14 cellular contexts compared by ENCODE assay signal in genomic region chr2:133841905-133842304, GRCh38.
DNase-seq lines count a peak whose midpoint lies in the region; ATAC-seq, FAIRE-seq and TF ChIP-seq lines count a peak whose summit lies in the region.
"Had no signal": no experiment of that assay in that cellular context is flagged by ENCODE, and none has a peak within 500 bp of the region (broad histone marks: within the 10 kb centered on the region; RNA-seq: fewer than 3 reads in every experiment).

No MANE protein-coding gene starts in this region.

- peaks cover 20% of the 10 kb centered on the region for H3K4me1 ChIP-seq in astrocyte (ENCODE audit: insufficient read depth, low read length)
- H3K4me1 ChIP-seq in heart left ventricle, result peaks cover 0 to 22% (median 4%) of the 10 kb centered on the region in 12 donors
- H3K4me1 ChIP-seq: Peyer's patch had no signal

- H3K4me3 ChIP-seq in astrocyte (ENCODE audit: insufficient read depth, low read depth, low read length) (no peak overlapping the region), heart left ventricle (no peak overlapping the region)
- H3K4me3 ChIP-seq: Peyer's patch had no signal

- no peaks in the 10 kb centered on the region for H3K79me2 ChIP-seq in astrocyte (ENCODE audit: insufficient read depth, low read length)

- no peaks in the 10 kb centered on the region for H4K20me1 ChIP-seq in astrocyte (ENCODE audit: insufficient read depth, low read length)

- peak overlapping the region; percentile 27 for H3K4me2 ChIP-seq in astrocyte (ENCODE audit: low read length)

- peaks cover 11% of the 10 kb centered on the region for H3K4me1 Mint-ChIP-seq in astrocyte (ENCODE audit: low read depth, unreplicated experiment)
- H3K4me1 Mint-ChIP-seq in activated T-cell treated with anti-CD3 and anti-CD28 coated beads, Interleukin-2, amount 50 U/mL, for 72 hours (ENCODE audit: low read depth), result no peaks in the 10 kb centered on the region

- no peak overlapping the region for H3K4me3 Mint-ChIP-seq in astrocyte (ENCODE audit: unreplicated experiment)
- H3K4me3 Mint-ChIP-seq in activated T-cell treated with anti-CD3 and anti-CD28 coated beads, Interleukin-2, amount 50 U/mL, for 72 hours, result no peak overlapping the region

- WGBS in heart left ventricle, 4 donors, result 40 to 58% (median 49%) methylated on average over 4 of the region's 4 CpGs

- DNase-seq in HCEC 1CT, result peak; percentile 98
- peak; percentile 98 for DNase-seq in astrocyte (ENCODE audit: low read depth)
- peak in 3 of 5 donors; percentile 31 to 56 (median 55) for DNase-seq in heart left ventricle
- DNase-seq in stromal cell of bone marrow (ENCODE audit: low read depth), result peak; percentile 97
- DNase-seq in NCI-H1417 treated with DMSO at 0.1 percent for 48 hours (lab: John Stamatoyannopoulos, UW), result no peak
- no peak for DNase-seq in NCI-H146 (lab: John Stamatoyannopoulos, UW)
- no peak for DNase-seq in NCI-H187 treated with DMSO at 0.1 percent for 48 hours (lab: John Stamatoyannopoulos, UW)
- no peak for DNase-seq in activated T-cell treated with anti-CD3 and anti-CD28 coated beads, Interleukin-2, amount 50 U/mL, for 72 hours
- DNase-seq: activated gamma-delta T cell treated with Interleukin-2 at 50 U/mL for 16 hours; Peyer's patch; stimulated activated naive CD4-positive, alpha-beta T cell had no signal

- ATAC-seq in heart left ventricle, result peak; percentile 23 to 87 (median 78)
- no peak for ATAC-seq in activated T-cell treated with anti-CD3 and anti-CD28 coated beads, Interleukin-2, amount 50 U/mL, for 72 hours (replicated peaks in 1 of 2)
- ATAC-seq: activated CD4-positive, CD25-positive, alpha-beta regulatory T cell treated with anti-CD3 and anti-CD28 coated beads, Interleukin-2, amount 50 U/mL, for 24 hours had no signal

- no peaks in the 10 kb centered on the region for H3K27me3 Mint-ChIP-seq in astrocyte (ENCODE audit: low read depth, unreplicated experiment)
- H3K27me3 Mint-ChIP-seq in activated T-cell treated with anti-CD3 and anti-CD28 coated beads, Interleukin-2, amount 50 U/mL, for 72 hours (ENCODE audit: low read depth), result peaks cover 7% of the 10 kb centered on the region

- H3K27ac Mint-ChIP-seq in astrocyte (ENCODE audit: unreplicated experiment), result no peak overlapping the region
- no peak overlapping the region for H3K27ac Mint-ChIP-seq in activated T-cell treated with anti-CD3 and anti-CD28 coated beads, Interleukin-2, amount 50 U/mL, for 72 hours

- intact Hi-C loops in heart left ventricle (cut with DNase I), result loop anchor here in 9 of 10 donors (5.0 to 10.0 kb wide), 12 partner anchors 270 to 1577 kb away; partner anchors contain the start of genes LYPD1 (in 1 of the 9) and NCKAP5 (in 1 of the 9)

- no peaks in the 10 kb centered on the region for H3K36me3 Mint-ChIP-seq in astrocyte (ENCODE audit: low read depth, unreplicated experiment)
- no peaks in the 10 kb centered on the region for H3K36me3 Mint-ChIP-seq in activated T-cell treated with anti-CD3 and anti-CD28 coated beads, Interleukin-2, amount 50 U/mL, for 72 hours (ENCODE audit: insufficient read depth in 2 of 2)

- TF ChIP-seq CTCF in astrocyte (IDR thresholded peaks at IDR 0.05; ENCODE audit: insufficient read depth, low read depth, low read length) (no peak), heart left ventricle (IDR thresholded peaks at IDR 0.05) (no peak)

- peak overlapping the region; percentile 2 for H3K9ac ChIP-seq in astrocyte (ENCODE audit: low read length)

- FAIRE-seq in astrocyte (lab: Jason Lieb, UNC), result no peak
- FAIRE-seq: G401.6, H1 had no signal

- no peaks in the 10 kb centered on the region for H3K36me3 ChIP-seq in astrocyte (ENCODE audit: insufficient read depth, low read length)
- no peaks in the 10 kb centered on the region for H3K36me3 ChIP-seq in heart left ventricle
- H3K36me3 ChIP-seq: Peyer's patch had no signal

- H3K9me3 ChIP-seq in astrocyte (ENCODE audit: insufficient read depth, low read depth, low read length) (no peaks in the 10 kb centered on the region), heart left ventricle (no peaks in the 10 kb centered on the region)
- H3K9me3 ChIP-seq: Peyer's patch had no signal

- no peak for TF ChIP-seq POLR2A in heart left ventricle (IDR thresholded peaks at IDR 0.05)

- H3K27me3 ChIP-seq in astrocyte (ENCODE audit: insufficient read depth, low read length), result no peaks in the 10 kb centered on the region
- H3K27me3 ChIP-seq in heart left ventricle, result no peaks in the 10 kb centered on the region
- H3K27me3 ChIP-seq: Peyer's patch had no signal

- H3K27ac ChIP-seq in astrocyte (ENCODE audit: low read depth, low read length) (peak overlapping the region; percentile 85), heart left ventricle (peak overlapping the region in 5 of 12 donors; percentile 15 to 52 (median 23))
- H3K27ac ChIP-seq: Peyer's patch had no signal

- H3K9me3 Mint-ChIP-seq in astrocyte (ENCODE audit: unreplicated experiment), result no peaks in the 10 kb centered on the region
- H3K9me3 Mint-ChIP-seq in activated T-cell treated with anti-CD3 and anti-CD28 coated beads, Interleukin-2, amount 50 U/mL, for 72 hours, result no peaks in the 10 kb centered on the region

- peak overlapping the region; percentile 16 for H2AFZ ChIP-seq in astrocyte (ENCODE audit: low read depth, low read length)

Comparison
In these comparisons a context has a peak if more than half of its experiments do, and no peak if none do; other contexts are left out.
1. DNase-seq: peak in HCEC 1CT (single experiment), astrocyte (single experiment), heart left ventricle (3 of 5) and stromal cell of bone marrow (single experiment); none in NCI-H1417 treated with DMSO at 0.1 percent for 48 hours (single experiment), NCI-H146 (single experiment), NCI-H187 treated with DMSO at 0.1 percent for 48 hours (single experiment) and activated T-cell treated with anti-CD3 and anti-CD28 coated beads, Interleukin-2, amount 50 U/mL, for 72 hours (0 of 2).
2. ATAC-seq: peak in heart left ventricle (4 of 4); none in activated T-cell treated with anti-CD3 and anti-CD28 coated beads, Interleukin-2, amount 50 U/mL, for 72 hours (0 of 2).